1 cellular context compared by ENCODE assay signal in the genomic region with DNA sequence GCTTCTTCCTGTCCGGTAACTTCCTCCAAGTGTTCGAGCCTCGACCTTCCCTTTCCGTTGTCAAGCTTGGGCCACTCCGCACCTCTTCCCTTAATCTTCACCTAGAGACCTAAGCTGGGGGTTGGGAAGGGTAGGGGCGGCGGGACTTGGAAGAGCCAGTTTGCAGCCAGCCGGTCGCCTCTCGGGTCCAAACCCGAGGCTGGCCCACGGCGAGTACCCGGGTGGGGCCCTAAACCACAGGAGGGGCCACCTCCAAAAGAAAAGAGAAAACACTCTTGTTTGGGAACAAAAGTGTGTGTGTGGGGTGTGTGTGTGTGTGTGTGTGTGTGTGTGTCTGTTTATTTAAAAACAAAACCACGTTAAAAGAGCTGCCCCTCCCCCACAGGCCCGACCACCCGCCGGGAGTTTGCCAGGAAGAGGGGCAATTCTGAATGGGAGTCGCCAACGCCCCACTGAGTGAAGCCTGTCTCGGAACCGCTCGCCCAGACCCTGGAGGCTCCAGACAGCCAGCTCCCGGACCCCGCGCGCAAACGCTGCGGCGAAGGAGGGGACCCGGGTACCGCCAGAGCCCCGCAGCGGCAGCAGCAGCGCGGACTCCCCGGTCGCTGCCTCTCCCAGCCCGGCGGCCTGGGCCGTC.
A peak's percentile ranks its signal among the peaks of the same experiment; 100 is the strongest.
TF ChIP-seq lines count a peak whose summit lies in the region.

No MANE protein-coding gene starts in this region.

TF ChIP-seq in HepG2, 621 proteins besides CTCF, POLR2A, EP300 and RAD21 (continued from another document and continues in another):
- TF ChIP-seq POLR2G (IDR thresholded peaks at IDR 0.05; ENCODE audit: low read depth, low read length) (no peak), NBN (conservative IDR thresholded peaks at IDR 0.05) (no peak), ZNF235 (CRISPR knock-in tag; IDR thresholded peaks at IDR 0.05; ENCODE audit: borderline replicate concordance) (no peak), ZNF382 (CRISPR knock-in tag; IDR thresholded peaks at IDR 0.05; ENCODE audit: borderline replicate concordance) (no peak), ZNF430 (CRISPR knock-in tag; IDR thresholded peaks at IDR 0.05) (peak; percentile 73), TCF7L2 (IDR thresholded peaks at IDR 0.05; ENCODE audit: low read depth, low read length) (no peak), KAT8 (CRISPR knock-in tag; IDR thresholded peaks at IDR 0.05) (no peak), ZNF326 (CRISPR knock-in tag; IDR thresholded peaks at IDR 0.05; ENCODE audit: borderline replicate concordance) (no peak), CREB1 (IDR thresholded peaks at IDR 0.05) (no peak), CREB1 (CRISPR knock-in tag; IDR thresholded peaks at IDR 0.05) (no peak), KLF16 (CRISPR knock-in tag; IDR thresholded peaks at IDR 0.05) (no peak), KDM3A (CRISPR knock-in tag; IDR thresholded peaks at IDR 0.05; ENCODE audit: low read depth) (no peak; the same call in 1 of the 2 replicates), HNRNPLL (IDR thresholded peaks at IDR 0.05; ENCODE audit: low read depth, low read length, poor library complexity, severe bottlenecking) (no peak), ZNF816 (CRISPR knock-in tag; IDR thresholded peaks at IDR 0.05; ENCODE audit: borderline replicate concordance) (no peak; the same call in 1 of the 2 replicates), ISL2 (CRISPR knock-in tag; IDR thresholded peaks at IDR 0.05) (no peak), CENPX (CRISPR knock-in tag; IDR thresholded peaks at IDR 0.05) (no peak), SP4 (CRISPR knock-in tag; IDR thresholded peaks at IDR 0.05) (no peak; the same call in 1 of the 2 replicates), ZFP36L1 (CRISPR knock-in tag; IDR thresholded peaks at IDR 0.05) (no peak), LCORL (IDR thresholded peaks at IDR 0.05) (no peak), LCORL (CRISPR knock-in tag; IDR thresholded peaks at IDR 0.05) (peak; percentile 76; the same call in 1 of the 2 replicates), JDP2 (CRISPR knock-in tag; IDR thresholded peaks at IDR 0.05; ENCODE audit: borderline replicate concordance) (no peak), ZNF558 (CRISPR knock-in tag; IDR thresholded peaks at IDR 0.05; ENCODE audit: borderline replicate concordance) (no peak), KAT7 (CRISPR knock-in tag; IDR thresholded peaks at IDR 0.05; ENCODE audit: borderline replicate concordance) (no peak), XBP1 (CRISPR knock-in tag; IDR thresholded peaks at IDR 0.05) (no peak), WIZ (CRISPR knock-in tag; IDR thresholded peaks at IDR 0.05) (0 out of 2 replicates have a peak, but pooled peaks have one; percentile 19), KDM5A (IDR thresholded peaks at IDR 0.05; ENCODE audit: borderline replicate concordance, low read length) (no peak; the same call in 1 of the 2 replicates), POLR2AphosphoS2 (IDR thresholded peaks at IDR 0.05; ENCODE audit: low read depth, low read length) (no peak), ELF1 (CRISPR knock-in tag; IDR thresholded peaks at IDR 0.05) (no peak; the same call in 1 of the 2 replicates), EZH2 (conservative IDR thresholded peaks at IDR 0.05; ENCODE audit: low read depth, low read length) (no peak), SP2 (CRISPR knock-in tag; IDR thresholded peaks at IDR 0.05) (no peak), ELF3 (CRISPR knock-in tag; IDR thresholded peaks at IDR 0.05) (no peak), ZNF670 (CRISPR knock-in tag; IDR thresholded peaks at IDR 0.05; ENCODE audit: borderline replicate concordance) (no peak; the same call in 1 of the 2 replicates), ZNF564 (CRISPR knock-in tag; IDR thresholded peaks at IDR 0.05) (no peak), NFYC (CRISPR knock-in tag; IDR thresholded peaks at IDR 0.05) (no peak)
- TF ChIP-seq, protein P1, sequence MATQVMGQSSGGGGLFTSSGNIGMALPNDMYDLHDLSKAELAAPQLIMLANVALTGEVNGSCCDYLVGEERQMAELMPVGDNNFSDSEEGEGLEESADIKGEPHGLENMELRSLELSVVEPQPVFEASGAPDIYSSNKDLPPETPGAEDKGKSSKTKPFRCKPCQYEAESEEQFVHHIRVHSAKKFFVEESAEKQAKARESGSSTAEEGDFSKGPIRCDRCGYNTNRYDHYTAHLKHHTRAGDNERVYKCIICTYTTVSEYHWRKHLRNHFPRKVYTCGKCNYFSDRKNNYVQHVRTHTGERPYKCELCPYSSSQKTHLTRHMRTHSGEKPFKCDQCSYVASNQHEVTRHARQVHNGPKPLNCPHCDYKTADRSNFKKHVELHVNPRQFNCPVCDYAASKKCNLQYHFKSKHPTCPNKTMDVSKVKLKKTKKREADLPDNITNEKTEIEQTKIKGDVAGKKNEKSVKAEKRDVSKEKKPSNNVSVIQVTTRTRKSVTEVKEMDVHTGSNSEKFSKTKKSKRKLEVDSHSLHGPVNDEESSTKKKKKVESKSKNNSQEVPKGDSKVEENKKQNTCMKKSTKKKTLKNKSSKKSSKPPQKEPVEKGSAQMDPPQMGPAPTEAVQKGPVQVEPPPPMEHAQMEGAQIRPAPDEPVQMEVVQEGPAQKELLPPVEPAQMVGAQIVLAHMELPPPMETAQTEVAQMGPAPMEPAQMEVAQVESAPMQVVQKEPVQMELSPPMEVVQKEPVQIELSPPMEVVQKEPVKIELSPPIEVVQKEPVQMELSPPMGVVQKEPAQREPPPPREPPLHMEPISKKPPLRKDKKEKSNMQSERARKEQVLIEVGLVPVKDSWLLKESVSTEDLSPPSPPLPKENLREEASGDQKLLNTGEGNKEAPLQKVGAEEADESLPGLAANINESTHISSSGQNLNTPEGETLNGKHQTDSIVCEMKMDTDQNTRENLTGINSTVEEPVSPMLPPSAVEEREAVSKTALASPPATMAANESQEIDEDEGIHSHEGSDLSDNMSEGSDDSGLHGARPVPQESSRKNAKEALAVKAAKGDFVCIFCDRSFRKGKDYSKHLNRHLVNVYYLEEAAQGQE (IDR thresholded peaks at IDR 0.05; ENCODE audit: borderline replicate concordance in 1 of 2, low read depth in 1 of 2, low read length in 2 of 2): no peak
- TF ChIP-seq, protein P2, sequence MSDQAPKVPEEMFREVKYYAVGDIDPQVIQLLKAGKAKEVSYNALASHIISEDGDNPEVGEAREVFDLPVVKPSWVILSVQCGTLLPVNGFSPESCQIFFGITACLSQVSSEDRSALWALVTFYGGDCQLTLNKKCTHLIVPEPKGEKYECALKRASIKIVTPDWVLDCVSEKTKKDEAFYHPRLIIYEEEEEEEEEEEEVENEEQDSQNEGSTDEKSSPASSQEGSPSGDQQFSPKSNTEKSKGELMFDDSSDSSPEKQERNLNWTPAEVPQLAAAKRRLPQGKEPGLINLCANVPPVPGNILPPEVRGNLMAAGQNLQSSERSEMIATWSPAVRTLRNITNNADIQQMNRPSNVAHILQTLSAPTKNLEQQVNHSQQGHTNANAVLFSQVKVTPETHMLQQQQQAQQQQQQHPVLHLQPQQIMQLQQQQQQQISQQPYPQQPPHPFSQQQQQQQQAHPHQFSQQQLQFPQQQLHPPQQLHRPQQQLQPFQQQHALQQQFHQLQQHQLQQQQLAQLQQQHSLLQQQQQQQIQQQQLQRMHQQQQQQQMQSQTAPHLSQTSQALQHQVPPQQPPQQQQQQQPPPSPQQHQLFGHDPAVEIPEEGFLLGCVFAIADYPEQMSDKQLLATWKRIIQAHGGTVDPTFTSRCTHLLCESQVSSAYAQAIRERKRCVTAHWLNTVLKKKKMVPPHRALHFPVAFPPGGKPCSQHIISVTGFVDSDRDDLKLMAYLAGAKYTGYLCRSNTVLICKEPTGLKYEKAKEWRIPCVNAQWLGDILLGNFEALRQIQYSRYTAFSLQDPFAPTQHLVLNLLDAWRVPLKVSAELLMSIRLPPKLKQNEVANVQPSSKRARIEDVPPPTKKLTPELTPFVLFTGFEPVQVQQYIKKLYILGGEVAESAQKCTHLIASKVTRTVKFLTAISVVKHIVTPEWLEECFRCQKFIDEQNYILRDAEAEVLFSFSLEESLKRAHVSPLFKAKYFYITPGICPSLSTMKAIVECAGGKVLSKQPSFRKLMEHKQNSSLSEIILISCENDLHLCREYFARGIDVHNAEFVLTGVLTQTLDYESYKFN (CRISPR knock-in tag; conservative IDR thresholded peaks at IDR 0.05): no peak
- TF ChIP-seq, protein P3, sequence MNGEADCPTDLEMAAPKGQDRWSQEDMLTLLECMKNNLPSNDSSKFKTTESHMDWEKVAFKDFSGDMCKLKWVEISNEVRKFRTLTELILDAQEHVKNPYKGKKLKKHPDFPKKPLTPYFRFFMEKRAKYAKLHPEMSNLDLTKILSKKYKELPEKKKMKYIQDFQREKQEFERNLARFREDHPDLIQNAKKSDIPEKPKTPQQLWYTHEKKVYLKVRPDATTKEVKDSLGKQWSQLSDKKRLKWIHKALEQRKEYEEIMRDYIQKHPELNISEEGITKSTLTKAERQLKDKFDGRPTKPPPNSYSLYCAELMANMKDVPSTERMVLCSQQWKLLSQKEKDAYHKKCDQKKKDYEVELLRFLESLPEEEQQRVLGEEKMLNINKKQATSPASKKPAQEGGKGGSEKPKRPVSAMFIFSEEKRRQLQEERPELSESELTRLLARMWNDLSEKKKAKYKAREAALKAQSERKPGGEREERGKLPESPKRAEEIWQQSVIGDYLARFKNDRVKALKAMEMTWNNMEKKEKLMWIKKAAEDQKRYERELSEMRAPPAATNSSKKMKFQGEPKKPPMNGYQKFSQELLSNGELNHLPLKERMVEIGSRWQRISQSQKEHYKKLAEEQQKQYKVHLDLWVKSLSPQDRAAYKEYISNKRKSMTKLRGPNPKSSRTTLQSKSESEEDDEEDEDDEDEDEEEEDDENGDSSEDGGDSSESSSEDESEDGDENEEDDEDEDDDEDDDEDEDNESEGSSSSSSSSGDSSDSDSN (CRISPR knock-in tag; IDR thresholded peaks at IDR 0.05): peak; percentile 70; the same call in 1 of the 2 replicates
- TF ChIP-seq, protein P4, sequence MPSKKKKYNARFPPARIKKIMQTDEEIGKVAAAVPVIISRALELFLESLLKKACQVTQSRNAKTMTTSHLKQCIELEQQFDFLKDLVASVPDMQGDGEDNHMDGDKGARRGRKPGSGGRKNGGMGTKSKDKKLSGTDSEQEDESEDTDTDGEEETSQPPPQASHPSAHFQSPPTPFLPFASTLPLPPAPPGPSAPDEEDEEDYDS (CRISPR knock-in tag; IDR thresholded peaks at IDR 0.05): no peak
- TF ChIP-seq, protein P5, sequence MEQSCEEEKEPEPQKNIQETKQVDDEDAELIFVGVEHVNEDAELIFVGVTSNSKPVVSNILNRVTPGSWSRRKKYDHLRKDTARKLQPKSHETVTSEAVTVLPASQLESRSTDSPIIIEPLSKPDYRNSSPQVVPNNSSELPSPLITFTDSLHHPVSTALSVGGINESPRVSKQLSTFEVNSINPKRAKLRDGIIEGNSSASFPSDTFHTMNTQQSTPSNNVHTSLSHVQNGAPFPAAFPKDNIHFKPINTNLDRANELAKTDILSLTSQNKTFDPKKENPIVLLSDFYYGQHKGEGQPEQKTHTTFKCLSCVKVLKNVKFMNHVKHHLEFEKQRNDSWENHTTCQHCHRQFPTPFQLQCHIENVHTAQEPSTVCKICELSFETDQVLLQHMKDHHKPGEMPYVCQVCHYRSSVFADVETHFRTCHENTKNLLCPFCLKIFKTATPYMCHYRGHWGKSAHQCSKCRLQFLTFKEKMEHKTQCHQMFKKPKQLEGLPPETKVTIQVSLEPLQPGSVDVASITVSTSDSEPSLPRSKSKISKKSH (CRISPR knock-in tag; IDR thresholded peaks at IDR 0.05; ENCODE audit: borderline replicate concordance): peak; percentile 87
- TF ChIP-seq, protein P6, sequence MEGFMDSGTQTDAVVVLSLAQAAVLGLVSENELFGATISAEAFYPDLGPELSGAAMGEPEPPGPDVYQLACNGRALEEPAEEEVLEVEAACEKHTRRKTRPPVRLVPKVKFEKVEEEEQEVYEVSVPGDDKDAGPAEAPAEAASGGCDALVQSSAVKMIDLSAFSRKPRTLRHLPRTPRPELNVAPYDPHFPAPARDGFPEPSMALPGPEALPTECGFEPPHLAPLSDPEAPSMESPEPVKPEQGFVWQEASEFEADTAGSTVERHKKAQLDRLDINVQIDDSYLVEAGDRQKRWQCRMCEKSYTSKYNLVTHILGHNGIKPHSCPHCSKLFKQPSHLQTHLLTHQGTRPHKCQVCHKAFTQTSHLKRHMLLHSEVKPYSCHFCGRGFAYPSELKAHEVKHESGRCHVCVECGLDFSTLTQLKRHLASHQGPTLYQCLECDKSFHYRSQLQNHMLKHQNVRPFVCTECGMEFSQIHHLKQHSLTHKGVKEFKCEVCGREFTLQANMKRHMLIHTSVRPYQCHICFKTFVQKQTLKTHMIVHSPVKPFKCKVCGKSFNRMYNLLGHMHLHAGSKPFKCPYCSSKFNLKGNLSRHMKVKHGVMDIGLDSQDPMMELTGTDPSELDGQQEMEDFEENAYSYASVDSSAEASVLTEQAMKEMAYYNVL (CRISPR knock-in tag; IDR thresholded peaks at IDR 0.05; ENCODE audit: borderline replicate concordance): 0 out of 2 replicates have a peak, but pooled peaks have one; percentile 25
- TF ChIP-seq, protein P7, sequence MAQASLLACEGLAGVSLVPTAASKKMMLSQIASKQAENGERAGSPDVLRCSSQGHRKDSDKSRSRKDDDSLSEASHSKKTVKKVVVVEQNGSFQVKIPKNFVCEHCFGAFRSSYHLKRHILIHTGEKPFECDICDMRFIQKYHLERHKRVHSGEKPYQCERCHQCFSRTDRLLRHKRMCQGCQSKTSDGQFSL (CRISPR knock-in tag; IDR thresholded peaks at IDR 0.05): no peak
- TF ChIP-seq, protein P8, sequence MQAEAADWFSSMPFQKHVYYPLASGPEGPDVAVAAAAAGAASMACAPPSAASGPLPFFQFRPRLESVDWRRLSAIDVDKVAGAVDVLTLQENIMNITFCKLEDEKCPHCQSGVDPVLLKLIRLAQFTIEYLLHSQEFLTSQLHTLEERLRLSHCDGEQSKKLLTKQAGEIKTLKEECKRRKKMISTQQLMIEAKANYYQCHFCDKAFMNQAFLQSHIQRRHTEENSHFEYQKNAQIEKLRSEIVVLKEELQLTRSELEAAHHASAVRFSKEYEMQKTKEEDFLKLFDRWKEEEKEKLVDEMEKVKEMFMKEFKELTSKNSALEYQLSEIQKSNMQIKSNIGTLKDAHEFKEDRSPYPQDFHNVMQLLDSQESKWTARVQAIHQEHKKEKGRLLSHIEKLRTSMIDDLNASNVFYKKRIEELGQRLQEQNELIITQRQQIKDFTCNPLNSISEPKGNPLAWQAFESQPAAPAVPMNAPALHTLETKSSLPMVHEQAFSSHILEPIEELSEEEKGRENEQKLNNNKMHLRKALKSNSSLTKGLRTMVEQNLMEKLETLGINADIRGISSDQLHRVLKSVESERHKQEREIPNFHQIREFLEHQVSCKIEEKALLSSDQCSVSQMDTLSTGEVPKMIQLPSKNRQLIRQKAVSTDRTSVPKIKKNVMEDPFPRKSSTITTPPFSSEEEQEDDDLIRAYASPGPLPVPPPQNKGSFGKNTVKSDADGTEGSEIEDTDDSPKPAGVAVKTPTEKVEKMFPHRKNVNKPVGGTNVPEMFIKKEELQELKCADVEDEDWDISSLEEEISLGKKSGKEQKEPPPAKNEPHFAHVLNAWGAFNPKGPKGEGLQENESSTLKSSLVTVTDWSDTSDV (CRISPR knock-in tag; IDR thresholded peaks at IDR 0.05): peak; percentile 15; the same call in 1 of the 2 replicates
- TF ChIP-seq, protein P9, sequence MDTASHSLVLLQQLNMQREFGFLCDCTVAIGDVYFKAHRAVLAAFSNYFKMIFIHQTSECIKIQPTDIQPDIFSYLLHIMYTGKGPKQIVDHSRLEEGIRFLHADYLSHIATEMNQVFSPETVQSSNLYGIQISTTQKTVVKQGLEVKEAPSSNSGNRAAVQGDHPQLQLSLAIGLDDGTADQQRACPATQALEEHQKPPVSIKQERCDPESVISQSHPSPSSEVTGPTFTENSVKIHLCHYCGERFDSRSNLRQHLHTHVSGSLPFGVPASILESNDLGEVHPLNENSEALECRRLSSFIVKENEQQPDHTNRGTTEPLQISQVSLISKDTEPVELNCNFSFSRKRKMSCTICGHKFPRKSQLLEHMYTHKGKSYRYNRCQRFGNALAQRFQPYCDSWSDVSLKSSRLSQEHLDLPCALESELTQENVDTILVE (CRISPR knock-in tag; IDR thresholded peaks at IDR 0.05): no peak
